ENCODE assay signal across 25 cellular contexts in genomic region chr16:212999-213398, GRCh38. TPM values are rescaled to one million over a fixed set of nuclear protein-coding genes. Genes with fewer than 3 reads are reported as not detected.
A peak's percentile ranks its signal among the peaks of the same experiment; 100 is the strongest.
DNase-seq lines count a peak whose midpoint lies in the region; ATAC-seq and TF ChIP-seq lines count a peak whose summit lies in the region.
"Had no signal": no experiment of that assay in that cellular context is flagged by ENCODE, and none has a peak within 500 bp of the region (broad histone marks: within the 10 kb centered on the region; RNA-seq: fewer than 3 reads in every experiment).

No MANE protein-coding gene starts in this region.

- H3K4me1 Mint-ChIP-seq in stimulated activated naive CD8-positive, alpha-beta T cell treated with anti-CD3 and anti-CD28 coated beads, Interleukin-15, Interleukin-2, amounts not matched to agents 100 ng/mL and 50 ng/mL, for 24 hours (ENCODE audit: low read depth) = no peaks in the 10 kb centered on the region
- no peaks in the 10 kb centered on the region for H3K4me1 Mint-ChIP-seq in stimulated activated naive CD8-positive, alpha-beta T cell treated with anti-CD3 and anti-CD28 coated beads, Interleukin-15, amount 100 ng/mL, for 72 hours
- H3K4me1 Mint-ChIP-seq in brain = no peaks in the 10 kb centered on the region

- peaks cover 49% of the 10 kb centered on the region for H3K36me3 Mint-ChIP-seq in stimulated activated naive CD8-positive, alpha-beta T cell treated with anti-CD3 and anti-CD28 coated beads, Interleukin-15, Interleukin-2, amounts not matched to agents 100 ng/mL and 50 ng/mL, for 24 hours (ENCODE audit: low read depth)
- peaks cover 86% of the 10 kb centered on the region for H3K36me3 Mint-ChIP-seq in brain

- H3K9me3 Mint-ChIP-seq in stimulated activated naive CD8-positive, alpha-beta T cell treated with anti-CD3 and anti-CD28 coated beads, Interleukin-15, Interleukin-2, amounts not matched to agents 100 ng/mL and 50 ng/mL, for 24 hours = no peaks in the 10 kb centered on the region
- no peaks in the 10 kb centered on the region for H3K9me3 Mint-ChIP-seq in stimulated activated naive CD8-positive, alpha-beta T cell treated with anti-CD3 and anti-CD28 coated beads, Interleukin-15, amount 100 ng/mL, for 72 hours
- H3K9me3 Mint-ChIP-seq in brain = no peaks in the 10 kb centered on the region
- H3K9me3 Mint-ChIP-seq: natural killer cell had no signal

- no peak for TF ChIP-seq CTCF in brain (conservative IDR thresholded peaks at IDR 0.05)

- H3K4me3 Mint-ChIP-seq in stimulated activated naive CD8-positive, alpha-beta T cell treated with anti-CD3 and anti-CD28 coated beads, Interleukin-15, Interleukin-2, amounts not matched to agents 100 ng/mL and 50 ng/mL, for 24 hours = no peak overlapping the region
- H3K4me3 Mint-ChIP-seq in stimulated activated naive CD8-positive, alpha-beta T cell treated with anti-CD3 and anti-CD28 coated beads, Interleukin-15, amount 100 ng/mL, for 72 hours = no peak overlapping the region
- no peak overlapping the region for H3K4me3 Mint-ChIP-seq in brain
- H3K4me3 Mint-ChIP-seq: natural killer cell had no signal

- ATAC-seq in stimulated activated naive CD8-positive, alpha-beta T cell treated with anti-CD3 and anti-CD28 coated beads, Interleukin-15, amount 100 ng/mL, for 72 hours = no peak
- no peak for ATAC-seq in GM19395 (IDR thresholded peaks at IDR 0.05; ENCODE audit: unreplicated experiment)
- ATAC-seq: esophagus mucosa, K562, natural killer cell had no signal

- H3K27me3 Mint-ChIP-seq in stimulated activated naive CD8-positive, alpha-beta T cell treated with anti-CD3 and anti-CD28 coated beads, Interleukin-15, Interleukin-2, amounts not matched to agents 100 ng/mL and 50 ng/mL, for 24 hours = no peaks in the 10 kb centered on the region
- no peaks in the 10 kb centered on the region for H3K27me3 Mint-ChIP-seq in stimulated activated naive CD8-positive, alpha-beta T cell treated with anti-CD3 and anti-CD28 coated beads, Interleukin-15, amount 100 ng/mL, for 72 hours
- H3K27me3 Mint-ChIP-seq in brain = no peaks in the 10 kb centered on the region

- H3K27ac Mint-ChIP-seq in stimulated activated naive CD8-positive, alpha-beta T cell treated with anti-CD3 and anti-CD28 coated beads, Interleukin-15, Interleukin-2, amounts not matched to agents 100 ng/mL and 50 ng/mL, for 24 hours = peak overlapping the region; percentile 26
- peak overlapping the region in 1 of 2 donors; percentile 59 for H3K27ac Mint-ChIP-seq in stimulated activated naive CD8-positive, alpha-beta T cell treated with anti-CD3 and anti-CD28 coated beads, Interleukin-15, amount 100 ng/mL, for 72 hours
- peak overlapping the region in 3 of 5 experiments; percentile 15 to 38 (median 24) for H3K27ac Mint-ChIP-seq in brain
- H3K27ac Mint-ChIP-seq: natural killer cell had no signal

- DNase-seq in stimulated activated naive CD8-positive, alpha-beta T cell treated with anti-CD3 and anti-CD28 coated beads, Interleukin-15, amount 100 ng/mL, for 72 hours = no peak
- peak; percentile 5 for DNase-seq in kidney glomerular epithelial cell (lab: John Stamatoyannopoulos, UW)
- DNase-seq in stimulated activated CD4-positive, alpha-beta T cell treated with anti-CD3 and anti-CD28 coated beads, Interleukin-4, amount 100 ng/mL, for 4 hours = no peak
- no peak for DNase-seq in stimulated activated CD4-positive, alpha-beta T cell treated with anti-CD3 and anti-CD28 coated beads, Interleukin-15, amount 100 ng/mL, for 24 hours
- no peak for DNase-seq in activated naive CD4-positive, alpha-beta T cell (lab: John Stamatoyannopoulos, UW)
- DNase-seq: activated gamma-delta T cell; activated T-cell treated with anti-CD3 and anti-CD28 coated beads, Interleukin-2, amount 50 U/mL, for 1 hour; DMS79; effector memory CD4-positive, alpha-beta T cell; foreskin melanocyte; GF-D8; H7; hypothalamus; natural killer cell; NCI-H1417 treated with DMSO at 0.1 percent for 48 hours; NCI-H2081; NCI-H345; NCI-H748 treated with DMSO at 0.1 percent for 48 hours; substantia nigra had no signal

RNA-seq across cellular contexts. Expression of gene LUC7L, which starts 16.2 kb away (rescaled TPM):
- polyA plus RNA-seq in brain (ENCODE audit: insufficient read depth, low read depth, low replicate concordance) = 43.2 TPM

RNA-seq across cellular contexts. Expression of gene FAM234A, which starts 21.6 kb away (rescaled TPM):
- polyA plus RNA-seq in brain (ENCODE audit: insufficient read depth, low read depth, low replicate concordance) = 143 TPM

RNA-seq across cellular contexts. Expression of gene HBQ1, which starts 32.7 kb away (rescaled TPM):
- 2.1 TPM for polyA plus RNA-seq in brain (ENCODE audit: insufficient read depth, low read depth, low replicate concordance)
- polyA plus RNA-seq: AG04450 had no signal

RNA-seq across cellular contexts. Expression of gene HBA1, which starts 36.5 kb away (rescaled TPM):
- 289 TPM for polyA plus RNA-seq in brain (ENCODE audit: insufficient read depth, low read depth, low replicate concordance)
- polyA plus RNA-seq: AG04450 had no signal

RNA-seq across cellular contexts. Expression of gene HBA2, which starts 40.3 kb away (rescaled TPM):
- polyA plus RNA-seq in brain (ENCODE audit: insufficient read depth, low read depth, low replicate concordance) = 600 TPM
- polyA plus RNA-seq: AG04450 had no signal
